Comparison of ENCODE assay signal across 12 cellular contexts in genomic region chr3:42072930-42073329, GRCh38. TPM values are rescaled to one million over a fixed set of nuclear protein-coding genes. Genes with fewer than 3 reads are reported as not detected.
DNase-seq lines count a peak whose midpoint lies in the region; TF ChIP-seq lines count a peak whose summit lies in the region.
"Had no signal": no experiment of that assay in that cellular context is flagged by ENCODE, and none has a peak within 500 bp of the region (broad histone marks: within the 10 kb centered on the region; RNA-seq: fewer than 3 reads in every experiment).

No MANE protein-coding gene starts in this region.

- peak overlapping the region; percentile 38 for H3K9ac ChIP-seq in mucosa of stomach (ENCODE audit: low read length)

- H3K36me3 ChIP-seq in mucosa of stomach (ENCODE audit: control insufficient read depth, insufficient read depth, low read length) = no peaks in the 10 kb centered on the region
- no peaks in the 10 kb centered on the region for H3K36me3 ChIP-seq in tibial artery
- no peaks in the 10 kb centered on the region for H3K36me3 ChIP-seq in CD8-positive, alpha-beta memory T cell (ENCODE audit: insufficient read depth, low read length)

- H3K27ac ChIP-seq in cingulate gyrus (ENCODE audit: low read depth, low read length) (peak overlapping the region; percentile 93), tibial artery (peak overlapping the region; percentile 76 to 83)
- no peak overlapping the region for H3K27ac ChIP-seq in CD8-positive, alpha-beta memory T cell (ENCODE audit: low read depth, low read length)

- no peaks in the 10 kb centered on the region for H3K27me3 ChIP-seq in mucosa of stomach (ENCODE audit: control insufficient read depth, insufficient read depth, low read length)
- H3K27me3 ChIP-seq in tibial artery = no peaks in the 10 kb centered on the region
- H3K27me3 ChIP-seq in CD8-positive, alpha-beta memory T cell (ENCODE audit: insufficient read depth, low read length, poor library complexity, severe bottlenecking) = no peaks in the 10 kb centered on the region

- TF ChIP-seq CTCF in tibial artery (IDR thresholded peaks at IDR 0.05) = no peak

- H3K36me3 Mint-ChIP-seq in CD8-positive, alpha-beta memory T cell = peaks cover 0 to 11% (median 0%) of the 10 kb centered on the region in 3 donors

- H3K4me1 Mint-ChIP-seq in CD8-positive, alpha-beta memory T cell = peaks cover 16 to 59% (median 18%) of the 10 kb centered on the region in 3 donors

- peaks cover 0 to 8% (median 3%) of the 10 kb centered on the region in 5 donors for H3K9me3 Mint-ChIP-seq in CD8-positive, alpha-beta memory T cell

- H3K4me3 Mint-ChIP-seq in CD8-positive, alpha-beta memory T cell = no peak overlapping the region
- H3K4me3 Mint-ChIP-seq: T-helper 1 cell treated with Interleukin-12 subunit alpha and Interleukin-12 subunit beta and Interleukin-4 antibody, amounts not matched to agents 30 μg/mL and 1 μg/mL, for 36 hours had no signal

- H3K9me3 ChIP-seq in mucosa of stomach (ENCODE audit: control insufficient read depth, low read length) (no peaks in the 10 kb centered on the region), tibial artery (no peaks in the 10 kb centered on the region)
- H3K9me3 ChIP-seq in CD8-positive, alpha-beta memory T cell (ENCODE audit: low read length) = no peaks in the 10 kb centered on the region

- H3K4me1 ChIP-seq in mucosa of stomach (ENCODE audit: control insufficient read depth, insufficient read depth, low read length) (peaks cover 47% of the 10 kb centered on the region), tibial artery (peaks cover 0 to 89% (median 52%) of the 10 kb centered on the region in 4 donors)
- H3K4me1 ChIP-seq in CD8-positive, alpha-beta memory T cell (ENCODE audit: insufficient read depth, low read length) = peaks cover 8% of the 10 kb centered on the region

- DNase-seq in NAMALWA (ENCODE audit: low spot score) (peak; percentile 73), tibial artery (no peak), epidermal melanocyte (ENCODE audit: insufficient read length, low spot score) (no peak), NK-92 (lab: John Stamatoyannopoulos, UW; ENCODE audit: unreplicated experiment) (no peak), NCI-H2171 (lab: John Stamatoyannopoulos, UW) (no peak)
- DNase-seq in CD8-positive, alpha-beta memory T cell = no peak
- DNase-seq: NCI-H1436; stimulated activated CD4-positive, alpha-beta T cell treated with anti-CD3 and anti-CD28 coated beads, Interleukin-4, amount 100 ng/mL, for 24 hours had no signal

- CTCF ChIA-PET in CD8-positive, alpha-beta memory T cell (lab: Charles Lee) = interaction anchor here (1.2 kb wide), 1 partner anchor 26 kb away, joined by 3 read pairs; no protein-coding TSS in a partner anchor

- peaks cover 0 to 2% of the 10 kb centered on the region in 2 donors for H3K27me3 Mint-ChIP-seq in CD8-positive, alpha-beta memory T cell

- peak overlapping the region in 2 of 8 donors; percentile 36 to 58 for H3K27ac Mint-ChIP-seq in CD8-positive, alpha-beta memory T cell
- H3K27ac Mint-ChIP-seq: activated T-helper 2 cell treated with anti-CD3 and anti-CD28 coated beads, Interferon-gamma antibody, Interleukin-2, Interleukin-4, amounts not matched to agents 10 μg/mL and 5 μg/mL and 100 μg/mL, durations not matched to agents 14 hours and 24 hours and 36 hours; T-helper 1 cell treated with Interleukin-12 subunit alpha and Interleukin-12 subunit beta and Interleukin-4 antibody, amounts not matched to agents 30 μg/mL and 1 μg/mL, for 36 hours had no signal

- POLR2A ChIA-PET in CD8-positive, alpha-beta memory T cell (lab: Charles Lee) = no interaction called here

- intact Hi-C loops in tibial artery (cut with DNase I; ENCODE audit: low total_unique reads) = no loop called here

- H3K4me3 ChIP-seq in mucosa of stomach (ENCODE audit: low read length) = no peak overlapping the region
- peak overlapping the region; percentile 32 to 38 for H3K4me3 ChIP-seq in tibial artery
- H3K4me3 ChIP-seq in CD8-positive, alpha-beta memory T cell (ENCODE audit: low read length) = no peak overlapping the region

RNA-seq across cellular contexts. Expression of gene TRAK1, which starts 18.2 kb away (rescaled TPM):
- total RNA-seq in CD8-positive, alpha-beta memory T cell = 10 to 100 TPM; 19.7 to 20.0 TPM
- 10.4 TPM for polyA plus RNA-seq in CD8-positive, alpha-beta memory T cell

Comparison
In these comparisons a context has a peak if more than half of its experiments do, and no peak if none do; other contexts are left out.
1. H3K4me3 ChIP-seq: peak in tibial artery (2 of 2); none in mucosa of stomach (single experiment) and CD8-positive, alpha-beta memory T cell (single experiment).